ENCODE assay signal across 13 cellular contexts in genomic region chr20:10919549-10920140, GRCh38.
DNase-seq lines count a peak whose midpoint lies in the region; ATAC-seq, FAIRE-seq and TF ChIP-seq lines count a peak whose summit lies in the region.
"Had no signal": no experiment of that assay in that cellular context is flagged by ENCODE, and none has a peak within 500 bp of the region (broad histone marks: within the 10 kb centered on the region; RNA-seq: fewer than 3 reads in every experiment).

No MANE protein-coding gene starts in this region.

- no peaks in the 10 kb centered on the region for H3K9me2 ChIP-seq in SK-N-SH

- WGBS in SK-N-SH (ENCODE audit: low lambda C conversion rate): 38% methylated on average over 5 of the region's 5 CpGs
- WGBS in right cardiac atrium: 68% methylated on average over 5 of the region's 5 CpGs
- 33 to 40% methylated on average over 5 of the region's 5 CpGs for WGBS in aorta, 2 donors

- ATAC-seq in SK-N-SH treated with all-trans-retinoic acid at 6 μM for 48 hours (no peak), right cardiac atrium (peak; percentile 16 to 72), aorta (ENCODE audit: low FRiP score) (peak; percentile 70), GM21723 (IDR thresholded peaks at IDR 0.05; ENCODE audit: unreplicated experiment) (no peak), GM21390 (IDR thresholded peaks at IDR 0.05; ENCODE audit: unreplicated experiment) (no peak)
- ATAC-seq: HepG2, natural killer cell had no signal

- H2AFZ ChIP-seq in SK-N-SH (ENCODE audit: low read depth): peak overlapping the region; percentile 62; the same call in 1 of the 2 replicates

- H3K4me3 ChIP-seq in SK-N-SH (ENCODE audit: low read depth in 2 of 2, low read length in 1 of 2): no peak overlapping the region
- no peak overlapping the region for H3K4me3 ChIP-seq in bronchial epithelial cell (ENCODE audit: low read depth, low read length)
- no peak overlapping the region for H3K4me3 ChIP-seq in right cardiac atrium (ENCODE audit: low read length)
- no peak overlapping the region for H3K4me3 ChIP-seq in aorta (ENCODE audit: low read length in 2 of 2)

- DNase-seq in SK-N-SH (no peak), bronchial epithelial cell (ENCODE audit: low read depth) (peak; percentile 92), right cardiac atrium (peak in 2 of 3 donors; percentile 50 to 61), aorta (peak; percentile 79 to 81), MV-4-11 (lab: John Stamatoyannopoulos, UW) (no peak)
- DNase-seq: 8988T, endodermal cell, natural killer cell, NCI-H2081 had no signal

- FAIRE-seq in bronchial epithelial cell (lab: Jason Lieb, UNC): peak; percentile 99
- FAIRE-seq: HepG2 had no signal

- H3K79me2 ChIP-seq in SK-N-SH (ENCODE audit: insufficient read depth): no peaks in the 10 kb centered on the region

- TF ChIP-seq CTCF in SK-N-SH (IDR thresholded peaks at IDR 0.05) (no peak), bronchial epithelial cell (IDR thresholded peaks at IDR 0.05; ENCODE audit: insufficient read depth, low read length, severe bottlenecking) (no peak)

- POLR2A ChIA-PET in SK-N-SH (lab: Yijun Ruan, JAX): no interaction called here

- no peak for TF ChIP-seq RAD21 in SK-N-SH (IDR thresholded peaks at IDR 0.05; ENCODE audit: low read length)

- H4K20me1 ChIP-seq in SK-N-SH (ENCODE audit: insufficient read depth): no peaks in the 10 kb centered on the region

- no peak for TF ChIP-seq EP300 in SK-N-SH (IDR thresholded peaks at IDR 0.05; ENCODE audit: borderline replicate concordance in 1 of 2, low read depth in 1 of 2, low read length in 1 of 2)

- no peak overlapping the region for H3K9ac ChIP-seq in SK-N-SH

- peak overlapping the region in 1 of 2 experiments; percentile 61; a peak in 2 of 4 replicates for H3K27ac ChIP-seq in SK-N-SH (ENCODE audit: low read depth in 2 of 2, low read length in 1 of 2)
- H3K27ac ChIP-seq in right cardiac atrium (ENCODE audit: low read length): no peak overlapping the region
- H3K27ac ChIP-seq in aorta (ENCODE audit: low read depth in 1 of 2, low read length in 2 of 2): peak overlapping the region in 1 of 2 donors; percentile 52

- CTCF ChIA-PET in SK-N-SH (lab: Yijun Ruan, JAX): no interaction called here

- intact Hi-C loops in right cardiac atrium (cut with DNase I) (no loop called here), aorta (cut with DNase I) (loop anchor here (5.0 to 10.0 kb wide), 5 partner anchors 57 to 365 kb away; partner anchors contain the start of gene JAG1 (in 1 of the 2))

- H3K36me3 ChIP-seq in SK-N-SH (replicated peaks in 1 of 2; ENCODE audit: control insufficient read depth in 1 of 2, insufficient read depth in 2 of 2, low read length in 1 of 2): no peaks in the 10 kb centered on the region
- H3K36me3 ChIP-seq in bronchial epithelial cell (ENCODE audit: control insufficient read depth, insufficient read depth, low read length): no peaks in the 10 kb centered on the region
- H3K36me3 ChIP-seq in aorta (ENCODE audit: control insufficient read depth in 1 of 2, insufficient read depth in 2 of 2, low read length in 1 of 2): no peaks in the 10 kb centered on the region

- peak overlapping the region; percentile 53 for H3K4me2 ChIP-seq in SK-N-SH

- H3K4me1 ChIP-seq in SK-N-SH (ENCODE audit: control insufficient read depth in 1 of 2, insufficient read depth in 2 of 2, low read depth in 1 of 2, low read length in 1 of 2): peaks cover 0 to 32% of the 10 kb centered on the region in 2 experiments; a peak in 3 of 4 replicates
- H3K4me1 ChIP-seq in right cardiac atrium (ENCODE audit: control insufficient read depth, insufficient read depth, low read length): peaks cover 1% of the 10 kb centered on the region
- H3K4me1 ChIP-seq in aorta (ENCODE audit: control insufficient read depth in 1 of 2, insufficient read depth in 2 of 2, low read length in 2 of 2): peaks cover 0 to 3% of the 10 kb centered on the region in 2 donors

- no peaks in the 10 kb centered on the region for H3K27me3 ChIP-seq in SK-N-SH (ENCODE audit: insufficient read depth)
- H3K27me3 ChIP-seq in bronchial epithelial cell (ENCODE audit: control insufficient read depth, insufficient read depth, low read length): no peaks in the 10 kb centered on the region
- H3K27me3 ChIP-seq in right cardiac atrium (ENCODE audit: control insufficient read depth, insufficient read depth): no peaks in the 10 kb centered on the region
- no peaks in the 10 kb centered on the region for H3K27me3 ChIP-seq in aorta (ENCODE audit: control insufficient read depth in 1 of 2, insufficient read depth in 2 of 2, low read length in 1 of 2)

- H3F3A ChIP-seq in SK-N-SH (replicated peaks; ENCODE audit: insufficient read depth): peaks cover 20% of the 10 kb centered on the region

- H3K9me3 ChIP-seq in SK-N-SH (no peaks in the 10 kb centered on the region), right cardiac atrium (ENCODE audit: control insufficient read depth, low read length) (no peaks in the 10 kb centered on the region), aorta (ENCODE audit: control insufficient read depth, low read length) (no peaks in the 10 kb centered on the region)

TF ChIP-seq in SK-N-SH, 30 proteins besides CTCF, POLR2A, EP300 and RAD21:
- TF ChIP-seq NFIC (IDR thresholded peaks at IDR 0.05; ENCODE audit: borderline replicate concordance): peak; percentile 53; the same call in 1 of the 2 replicates
- TF ChIP-seq JUND (IDR thresholded peaks at IDR 0.05): peak; percentile 41; the same call in 1 of the 2 replicates
- TF ChIP-seq TCF12 (IDR thresholded peaks at IDR 0.05): peak; percentile 53
- TF ChIP-seq FOSL2 (IDR thresholded peaks at IDR 0.05; ENCODE audit: borderline replicate concordance, low read depth): peak; percentile 38; the same call in 1 of the 2 replicates
- no peak for TF ChIP-seq MXI1 (IDR thresholded peaks at IDR 0.05; ENCODE audit: low read depth, low read length)

TF ChIP-seq in SK-N-SH treated with all-trans-retinoic acid at 6 μM for 48 hours, 23 proteins besides CTCF, POLR2A, EP300 and RAD21:
- TF ChIP-seq ZNF70 (CRISPR knock-in tag; IDR thresholded peaks at IDR 0.05) (no peak), ESRRG (CRISPR knock-in tag; IDR thresholded peaks at IDR 0.05) (no peak), CSDC2 (CRISPR knock-in tag; IDR thresholded peaks at IDR 0.05) (no peak), RARB (CRISPR knock-in tag; IDR thresholded peaks at IDR 0.05) (no peak), ZNF565 (CRISPR knock-in tag; conservative IDR thresholded peaks at IDR 0.05; ENCODE audit: low read depth) (no peak), ZNF8 (CRISPR knock-in tag; IDR thresholded peaks at IDR 0.05) (no peak)
- TF ChIP-seq, protein P1, sequence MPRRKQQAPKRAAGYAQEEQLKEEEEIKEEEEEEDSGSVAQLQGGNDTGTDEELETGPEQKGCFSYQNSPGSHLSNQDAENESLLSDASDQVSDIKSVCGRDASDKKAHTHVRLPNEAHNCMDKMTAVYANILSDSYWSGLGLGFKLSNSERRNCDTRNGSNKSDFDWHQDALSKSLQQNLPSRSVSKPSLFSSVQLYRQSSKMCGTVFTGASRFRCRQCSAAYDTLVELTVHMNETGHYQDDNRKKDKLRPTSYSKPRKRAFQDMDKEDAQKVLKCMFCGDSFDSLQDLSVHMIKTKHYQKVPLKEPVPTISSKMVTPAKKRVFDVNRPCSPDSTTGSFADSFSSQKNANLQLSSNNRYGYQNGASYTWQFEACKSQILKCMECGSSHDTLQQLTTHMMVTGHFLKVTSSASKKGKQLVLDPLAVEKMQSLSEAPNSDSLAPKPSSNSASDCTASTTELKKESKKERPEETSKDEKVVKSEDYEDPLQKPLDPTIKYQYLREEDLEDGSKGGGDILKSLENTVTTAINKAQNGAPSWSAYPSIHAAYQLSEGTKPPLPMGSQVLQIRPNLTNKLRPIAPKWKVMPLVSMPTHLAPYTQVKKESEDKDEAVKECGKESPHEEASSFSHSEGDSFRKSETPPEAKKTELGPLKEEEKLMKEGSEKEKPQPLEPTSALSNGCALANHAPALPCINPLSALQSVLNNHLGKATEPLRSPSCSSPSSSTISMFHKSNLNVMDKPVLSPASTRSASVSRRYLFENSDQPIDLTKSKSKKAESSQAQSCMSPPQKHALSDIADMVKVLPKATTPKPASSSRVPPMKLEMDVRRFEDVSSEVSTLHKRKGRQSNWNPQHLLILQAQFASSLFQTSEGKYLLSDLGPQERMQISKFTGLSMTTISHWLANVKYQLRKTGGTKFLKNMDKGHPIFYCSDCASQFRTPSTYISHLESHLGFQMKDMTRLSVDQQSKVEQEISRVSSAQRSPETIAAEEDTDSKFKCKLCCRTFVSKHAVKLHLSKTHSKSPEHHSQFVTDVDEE (CRISPR knock-in tag; IDR thresholded peaks at IDR 0.05): no peak
- TF ChIP-seq, protein P2, sequence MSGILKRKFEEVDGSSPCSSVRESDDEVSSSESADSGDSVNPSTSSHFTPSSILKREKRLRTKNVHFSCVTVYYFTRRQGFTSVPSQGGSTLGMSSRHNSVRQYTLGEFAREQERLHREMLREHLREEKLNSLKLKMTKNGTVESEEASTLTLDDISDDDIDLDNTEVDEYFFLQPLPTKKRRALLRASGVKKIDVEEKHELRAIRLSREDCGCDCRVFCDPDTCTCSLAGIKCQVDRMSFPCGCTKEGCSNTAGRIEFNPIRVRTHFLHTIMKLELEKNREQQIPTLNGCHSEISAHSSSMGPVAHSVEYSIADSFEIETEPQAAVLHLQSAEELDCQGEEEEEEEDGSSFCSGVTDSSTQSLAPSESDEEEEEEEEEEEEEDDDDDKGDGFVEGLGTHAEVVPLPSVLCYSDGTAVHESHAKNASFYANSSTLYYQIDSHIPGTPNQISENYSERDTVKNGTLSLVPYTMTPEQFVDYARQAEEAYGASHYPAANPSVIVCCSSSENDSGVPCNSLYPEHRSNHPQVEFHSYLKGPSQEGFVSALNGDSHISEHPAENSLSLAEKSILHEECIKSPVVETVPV (CRISPR knock-in tag; IDR thresholded peaks at IDR 0.05): no peak

Comparison
In these comparisons a context has a peak if more than half of its experiments do, and no peak if none do; other contexts are left out.
1. DNase-seq: peak in bronchial epithelial cell (single experiment), right cardiac atrium (2 of 3) and aorta (2 of 2); none in SK-N-SH (single experiment) and MV-4-11 (single experiment).
2. ATAC-seq: peak in right cardiac atrium (2 of 2) and aorta (single experiment); none in SK-N-SH treated with all-trans-retinoic acid at 6 μM for 48 hours (single experiment), GM21723 (single experiment) and GM21390 (single experiment).
3. intact Hi-C loops: an anchor here in aorta (5.0 to 10.0 kb wide); none called in right cardiac atrium.